20 cellular contexts compared by ENCODE assay signal in genomic region chr15:53307952-53308624, GRCh38.
DNase-seq lines count a peak whose midpoint lies in the region; TF ChIP-seq lines count a peak whose summit lies in the region.
"Had no signal": no experiment of that assay in that cellular context is flagged by ENCODE, and none has a peak within 500 bp of the region (broad histone marks: within the 10 kb centered on the region; RNA-seq: fewer than 3 reads in every experiment).

No MANE protein-coding gene starts in this region.

- H3K27me3 ChIP-seq in mammary epithelial cell (ENCODE audit: insufficient read depth, low read length) (no peaks in the 10 kb centered on the region), breast epithelium (no peaks in the 10 kb centered on the region), HAP-1 (ENCODE audit: low read depth) (no peaks in the 10 kb centered on the region)

- DNase-seq in mammary epithelial cell (peak; percentile 56), breast epithelium (ENCODE audit: low spot score in 2 of 2) (no peak), SK-MEL-5 (ENCODE audit: low read depth, low spot score) (peak; percentile 33), epithelial cell of esophagus (ENCODE audit: low read depth) (peak; percentile 9), type B pancreatic cell (ENCODE audit: extremely low spot score, unreplicated experiment) (no peak), HAP-1 (ENCODE audit: low spot score in 2 of 2) (no peak), NCI-H1417 treated with DMSO at 0.1 percent for 48 hours (lab: John Stamatoyannopoulos, UW) (no peak)
- no peak for DNase-seq in activated CD4-positive, alpha-beta memory T cell treated with anti-CD3 and anti-CD28 coated beads, Interleukin-2, amount 10 ng/mL, durations not matched to agents 7 days and 5 days
- DNase-seq: 8988T, COR-L47, DMS153, GOT3, IMR-90, MV-4-11, NCI-H1436, NCI-H2081, NCI-H524 treated with DMSO at 0.1 percent for 48 hours, SK-N-SH had no signal

- H3K9me3 Mint-ChIP-seq in type B pancreatic cell, result no peaks in the 10 kb centered on the region
- peaks cover 2% of the 10 kb centered on the region for H3K9me3 Mint-ChIP-seq in activated CD4-positive, alpha-beta memory T cell treated with anti-CD3 and anti-CD28 coated beads, Interleukin-2, amount 10 ng/mL, durations not matched to agents 7 days and 5 days

- H3K4me1 ChIP-seq in mammary epithelial cell (ENCODE audit: insufficient read depth, low read length) (no peaks in the 10 kb centered on the region), breast epithelium (no peaks in the 10 kb centered on the region), HAP-1 (no peaks in the 10 kb centered on the region)

- H3K27me3 Mint-ChIP-seq in type B pancreatic cell, result peaks cover 17% of the 10 kb centered on the region
- H3K27me3 Mint-ChIP-seq in activated CD4-positive, alpha-beta memory T cell treated with anti-CD3 and anti-CD28 coated beads, Interleukin-2, amount 10 ng/mL, durations not matched to agents 7 days and 5 days, result no peaks in the 10 kb centered on the region

- no peak for TF ChIP-seq POLR2A in breast epithelium (IDR thresholded peaks at IDR 0.05)

- H2AFZ ChIP-seq in mammary epithelial cell (ENCODE audit: low read depth, low read length), result no peak overlapping the region

- TF ChIP-seq CTCF in mammary epithelial cell (conservative IDR thresholded peaks at IDR 0.05 in 1 of 2, IDR thresholded peaks at IDR 0.05 in 1 of 2; ENCODE audit: extremely low read depth in 1 of 2, insufficient read depth in 1 of 2, low read depth in 1 of 2, low read length in 2 of 2), result peak in 1 of 2 donors; percentile 2
- TF ChIP-seq CTCF in breast epithelium (IDR thresholded peaks at IDR 0.05), result no peak
- TF ChIP-seq CTCF in epithelial cell of esophagus (IDR thresholded peaks at IDR 0.05; ENCODE audit: insufficient read depth, low read depth, low read length, missing control alignments), result no peak
- TF ChIP-seq CTCF in type B pancreatic cell (conservative IDR thresholded peaks at IDR 0.05), result peak; percentile 33

- no peaks in the 10 kb centered on the region for H3K79me2 ChIP-seq in mammary epithelial cell (ENCODE audit: insufficient read depth, low read length)

- dilution Hi-C loops in mammary epithelial cell (cut with HindIII; ENCODE audit: low sequenced_read_pairs), result no loop called here

- H3K36me3 ChIP-seq in mammary epithelial cell (ENCODE audit: insufficient read depth, low read length) (no peaks in the 10 kb centered on the region), breast epithelium (no peaks in the 10 kb centered on the region), HAP-1 (replicated peaks) (no peaks in the 10 kb centered on the region)

- no peaks in the 10 kb centered on the region for H3K4me1 Mint-ChIP-seq in type B pancreatic cell (ENCODE audit: unreplicated experiment)
- H3K4me1 Mint-ChIP-seq in activated CD4-positive, alpha-beta memory T cell treated with anti-CD3 and anti-CD28 coated beads, Interleukin-2, amount 10 ng/mL, durations not matched to agents 7 days and 5 days, result no peaks in the 10 kb centered on the region

- H3K9ac ChIP-seq in mammary epithelial cell (ENCODE audit: insufficient read depth, low read length), result no peak overlapping the region
- H3K9ac ChIP-seq: SK-N-SH had no signal

- H3K4me2 ChIP-seq in mammary epithelial cell (ENCODE audit: insufficient read depth, low read depth, low read length), result no peak overlapping the region
- H3K4me2 ChIP-seq: SK-N-SH had no signal

- intact Hi-C loops in mammary epithelial cell (cut with micrococcal nuclease), result no loop called here
- intact Hi-C loops in breast epithelium (cut with DNase I; ENCODE audit: low total_unique reads), result no loop called here

- WGBS in mammary epithelial cell (ENCODE audit: low coverage, missing lambda C conversion rate), result 72% methylated on average over 5 of the region's 5 CpGs

- in situ Hi-C loops in mammary epithelial cell (cut with MboI; ENCODE audit: low sequenced_read_pairs in 2 of 2) (no loop called here), SK-MEL-5 (cut with HindIII; ENCODE audit: low pct_unique_long_range_greater_than_20kb, low sequenced_read_pairs) (no loop called here), HAP-1 (cut with MboI; ENCODE audit: low sequenced_read_pairs) (no loop called here)

- no peaks in the 10 kb centered on the region for H4K20me1 ChIP-seq in mammary epithelial cell (ENCODE audit: insufficient read depth, low read length)

- H3K4me3 ChIP-seq in mammary epithelial cell (replicated peaks in 1 of 3; ENCODE audit: insufficient read depth in 1 of 3, low read depth in 2 of 3, low read length in 3 of 3) (no peak overlapping the region), breast epithelium (no peak overlapping the region), epithelial cell of esophagus (ENCODE audit: low read length) (no peak overlapping the region), HAP-1 (no peak overlapping the region)
- H3K4me3 ChIP-seq: GM12878 had no signal

- POLR2A ChIA-PET in activated CD4-positive, alpha-beta memory T cell treated with anti-CD3 and anti-CD28 coated beads, Interleukin-2, amount 10 ng/mL, durations not matched to agents 7 days and 5 days (lab: Charles Lee), result no interaction called here

- no peak overlapping the region for H3K27ac Mint-ChIP-seq in type B pancreatic cell
- no peak overlapping the region for H3K27ac Mint-ChIP-seq in activated CD4-positive, alpha-beta memory T cell treated with anti-CD3 and anti-CD28 coated beads, Interleukin-2, amount 10 ng/mL, durations not matched to agents 7 days and 5 days

- H3K4me3 Mint-ChIP-seq in type B pancreatic cell, result no peak overlapping the region
- H3K4me3 Mint-ChIP-seq in activated CD4-positive, alpha-beta memory T cell treated with anti-CD3 and anti-CD28 coated beads, Interleukin-2, amount 10 ng/mL, durations not matched to agents 7 days and 5 days, result no peak overlapping the region

- H3K9me3 ChIP-seq in mammary epithelial cell (replicated peaks; ENCODE audit: insufficient read depth, low read length) (no peaks in the 10 kb centered on the region), breast epithelium (no peaks in the 10 kb centered on the region), HAP-1 (no peaks in the 10 kb centered on the region)
- H3K9me3 ChIP-seq: SK-N-SH had no signal

- no peaks in the 10 kb centered on the region for H3K36me3 Mint-ChIP-seq in type B pancreatic cell
- no peaks in the 10 kb centered on the region for H3K36me3 Mint-ChIP-seq in activated CD4-positive, alpha-beta memory T cell treated with anti-CD3 and anti-CD28 coated beads, Interleukin-2, amount 10 ng/mL, durations not matched to agents 7 days and 5 days (ENCODE audit: low read depth)

- CTCF ChIA-PET in mammary epithelial cell (lab: Charles Lee; ENCODE audit: low non-redundant PET), result interaction anchor here (0.6 kb wide), 1 partner anchor 85 kb away, joined by 3 read pairs; no protein-coding TSS in a partner anchor
- CTCF ChIA-PET in activated CD4-positive, alpha-beta memory T cell treated with anti-CD3 and anti-CD28 coated beads, Interleukin-2, amount 10 ng/mL, durations not matched to agents 7 days and 5 days (lab: Charles Lee), result no interaction called here

- no TSS peak for BruUV-seq in mammary epithelial cell (replicated peaks; lab: Mats Ljungman, UMichigan)

- H3K27ac ChIP-seq in mammary epithelial cell (ENCODE audit: insufficient read depth, low read depth, low read length), result no peak overlapping the region
- H3K27ac ChIP-seq in breast epithelium, result no peak overlapping the region
- H3K27ac ChIP-seq: C4-2B had no signal

Comparison
In these comparisons a context has a peak if more than half of its experiments do, and no peak if none do; other contexts are left out.
1. DNase-seq: peak in mammary epithelial cell (single experiment), SK-MEL-5 (single experiment) and epithelial cell of esophagus (single experiment); none in breast epithelium (0 of 2), type B pancreatic cell (single experiment), HAP-1 (0 of 2), NCI-H1417 treated with DMSO at 0.1 percent for 48 hours (single experiment) and activated CD4-positive, alpha-beta memory T cell treated with anti-CD3 and anti-CD28 coated beads, Interleukin-2, amount 10 ng/mL, durations not matched to agents 7 days and 5 days (single experiment).